ENCODE assay signal across 8 cellular contexts in genomic region chr12:2958432-2959193, GRCh38. TPM values are rescaled to one million over a fixed set of nuclear protein-coding genes. Genes with fewer than 3 reads are reported as not detected.
DNase-seq lines count a peak whose midpoint lies in the region; ATAC-seq and TF ChIP-seq lines count a peak whose summit lies in the region.

No MANE protein-coding gene starts in this region.

- no peaks in the 10 kb centered on the region for H3K36me3 Mint-ChIP-seq in chondrocyte (ENCODE audit: low read depth)

- peaks cover 33% of the 10 kb centered on the region for H3K79me2 ChIP-seq in OCI-LY3 (ENCODE audit: low read length)

- H3K4me1 ChIP-seq in OCI-LY3 (ENCODE audit: low read length) (peaks cover 12% of the 10 kb centered on the region), right lobe of liver (peaks cover 0 to 7% (median 0%) of the 10 kb centered on the region in 4 donors), tibial artery (peaks cover 0 to 28% (median 22%) of the 10 kb centered on the region in 4 donors)

- DNase-seq in H7 (no peak), chondrocyte (ENCODE audit: low spot score) (no peak), right lobe of liver (peak in 2 of 3 donors; percentile 50 to 67), tibial artery (peak; percentile 37 to 78), medulla oblongata (ENCODE audit: extremely low spot score) (no peak)

- peak overlapping the region; percentile 84 for H3K9ac ChIP-seq in OCI-LY3 (ENCODE audit: low read length)

- H3K27ac Mint-ChIP-seq in chondrocyte (ENCODE audit: unreplicated experiment), result peak overlapping the region; percentile 95

- H4K20me1 ChIP-seq in OCI-LY3 (ENCODE audit: insufficient read depth, low read length), result peaks cover 8% of the 10 kb centered on the region; the same call in 1 of the 2 replicates

- H3K4me2 ChIP-seq in OCI-LY3 (ENCODE audit: low read length), result peak overlapping the region; percentile 89

- H3K27ac ChIP-seq in C4-2B, result peak overlapping the region; percentile 90
- H3K27ac ChIP-seq in OCI-LY3 (ENCODE audit: low read length), result no peak overlapping the region
- peak overlapping the region in 1 of 3 donors; percentile 46 for H3K27ac ChIP-seq in right lobe of liver
- H3K27ac ChIP-seq in tibial artery, result peak overlapping the region; percentile 89

- peak overlapping the region; percentile 98 for H2AFZ ChIP-seq in OCI-LY3 (ENCODE audit: low read depth, low read length)

- H3K27me3 ChIP-seq in H7 (ENCODE audit: control insufficient read depth, insufficient read depth, low read length) (no peaks in the 10 kb centered on the region), OCI-LY3 (ENCODE audit: low read depth, low read length) (0 out of 2 replicates have a peak, but pooled peaks cover 7% of the 10 kb centered on the region), right lobe of liver (no peaks in the 10 kb centered on the region), tibial artery (no peaks in the 10 kb centered on the region)

- peak; percentile 20 for TF ChIP-seq POLR2A in right lobe of liver (IDR thresholded peaks at IDR 0.05)

- peak overlapping the region; percentile 83 for H3K4me3 Mint-ChIP-seq in chondrocyte (ENCODE audit: unreplicated experiment)

- peak overlapping the region; percentile 91 for H3K4me3 ChIP-seq in H7 (ENCODE audit: insufficient read depth, low read depth, low read length)
- peak overlapping the region; percentile 98 for H3K4me3 ChIP-seq in OCI-LY3 (ENCODE audit: low read length)
- H3K4me3 ChIP-seq in right lobe of liver, result peak overlapping the region; percentile 35 to 51 (median 38)
- H3K4me3 ChIP-seq in tibial artery, result peak overlapping the region; percentile 69 to 89

- H3K36me3 ChIP-seq in H7 (replicated peaks; ENCODE audit: control insufficient read depth, insufficient read depth, low read length) (no peaks in the 10 kb centered on the region), OCI-LY3 (replicated peaks; ENCODE audit: low read depth, low read length) (no peaks in the 10 kb centered on the region), right lobe of liver (no peaks in the 10 kb centered on the region), tibial artery (no peaks in the 10 kb centered on the region)

- ATAC-seq in right lobe of liver (peak; percentile 59 to 81 (median 72)), GM18519 (IDR thresholded peaks at IDR 0.05; ENCODE audit: low FRiP score, unreplicated experiment) (no peak)

- H3K9me3 ChIP-seq in OCI-LY3 (ENCODE audit: insufficient read depth, low read length) (no peaks in the 10 kb centered on the region), right lobe of liver (no peaks in the 10 kb centered on the region), tibial artery (no peaks in the 10 kb centered on the region)

- intact Hi-C loops in right lobe of liver (cut with DNase I) (no loop called here), tibial artery (cut with DNase I; ENCODE audit: low total_unique reads) (no loop called here)

- H3K9me3 Mint-ChIP-seq in chondrocyte (ENCODE audit: low read depth), result no peaks in the 10 kb centered on the region

- 0% methylated on average over 8 of the region's 48 CpGs for WGBS in right lobe of liver (ENCODE audit: insufficient coverage, low coverage, low lambda C conversion rate, missing lambda C conversion rate)

- H3K4me1 Mint-ChIP-seq in chondrocyte (ENCODE audit: low read depth), result peaks cover 39% of the 10 kb centered on the region

- TF ChIP-seq CTCF in C4-2B (conservative IDR thresholded peaks at IDR 0.05) (no peak), OCI-LY3 (IDR thresholded peaks at IDR 0.05; ENCODE audit: low read depth, low read length) (no peak), chondrocyte (IDR thresholded peaks at IDR 0.05) (no peak), right lobe of liver (IDR thresholded peaks at IDR 0.05) (no peak), tibial artery (IDR thresholded peaks at IDR 0.05) (no peak)

- H3K27me3 Mint-ChIP-seq in chondrocyte (ENCODE audit: low read depth), result no peaks in the 10 kb centered on the region

RNA-seq across cellular contexts. Expression of gene TEAD4, which starts 0.6 kb away (rescaled TPM):
- total RNA-seq in H7 (2014; rRNA removed; shearing (Covaris generic)), result 67.7 and 70.9 TPM in 2 replicates
- total RNA-seq in chondrocyte, result 24.1 to 26.0 TPM (median 24.9 TPM) in 3 replicates
- 1 to 10 TPM in 4 of 6 experiments, under 1 TPM in 2; 0.81 to 8.5 (median 3.0) TPM for total RNA-seq in right lobe of liver

Comparison
In these comparisons a context has a peak if more than half of its experiments do, and no peak if none do; other contexts are left out.
1. DNase-seq: peak in right lobe of liver (2 of 3) and tibial artery (2 of 2); none in H7 (single experiment), chondrocyte (single experiment) and medulla oblongata (single experiment).
2. H3K4me3 ChIP-seq: peak in every context shown above with its lines; median percentile 98 in OCI-LY3; 91 in H7; 79 in tibial artery; 38 in right lobe of liver.